In the genomic region with DNA sequence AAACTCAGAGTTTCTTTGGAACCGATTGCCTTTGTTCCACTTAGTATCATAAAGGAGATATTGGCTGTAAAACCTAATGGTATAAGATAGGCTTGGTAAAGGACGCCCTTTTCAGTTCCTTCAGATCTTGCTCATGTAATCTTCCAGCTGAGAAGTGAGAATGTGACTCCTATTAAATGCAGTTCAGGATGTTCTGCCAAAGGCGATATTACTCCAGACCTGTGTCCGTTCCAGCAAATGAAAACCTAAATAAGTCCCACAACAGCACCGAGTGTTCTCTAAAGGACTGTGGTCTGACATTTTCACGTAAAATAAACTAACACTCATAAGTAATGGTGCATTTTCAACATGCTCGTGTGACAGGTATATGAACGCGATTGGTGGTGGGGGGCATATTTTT, we compare ENCODE assay signal across 17 cellular contexts.
A peak's percentile ranks its signal among the peaks of the same experiment; 100 is the strongest.
DNase-seq lines count a peak whose midpoint lies in the region; ATAC-seq, FAIRE-seq and TF ChIP-seq lines count a peak whose summit lies in the region.
"Had no signal": no experiment of that assay in that cellular context is flagged by ENCODE, and none has a peak within 500 bp of the region (broad histone marks: within the 10 kb centered on the region; RNA-seq: fewer than 3 reads in every experiment).

No MANE protein-coding gene starts in this region.

- no peak overlapping the region for H3K4me2 ChIP-seq in hepatocyte
- H3K4me2 ChIP-seq: BLaER1 treated with 17β-estradiol and CSF1 and Interleukin-3, amounts not matched to agents 10 nM and 100 nM had no signal

- WGBS in hepatocyte (ENCODE audit: low lambda C conversion rate, missing lambda C conversion rate), result 73% methylated on average over 9 of the region's 9 CpGs
- 80 to 88% (median 85%) methylated on average over 9 of the region's 9 CpGs for WGBS in stomach, 5 donors
- WGBS in pancreas, 2 donors, result 87 to 90% methylated on average over 9 of the region's 9 CpGs

- H3K9me3 ChIP-seq in hepatocyte (ENCODE audit: low read depth) (no peaks in the 10 kb centered on the region), stomach (no peaks in the 10 kb centered on the region), pancreas (no peaks in the 10 kb centered on the region)
- H3K9me3 ChIP-seq: BLaER1 treated with 17β-estradiol and CSF1 and Interleukin-3, amounts not matched to agents 10 nM and 100 nM had no signal

- no peaks in the 10 kb centered on the region for H3K79me2 ChIP-seq in hepatocyte

- peak; percentile 85 for ATAC-seq in Right ventricle myocardium inferior
- ATAC-seq in HG02642 (IDR thresholded peaks at IDR 0.05; ENCODE audit: poor library complexity, unreplicated experiment), result no peak
- ATAC-seq in pancreas, result no peak
- ATAC-seq: HCT116 had no signal

- H3K27ac ChIP-seq in hepatocyte, result peak overlapping the region; percentile 2
- peak overlapping the region; percentile 24 to 64 (median 37) for H3K27ac ChIP-seq in stomach
- H3K27ac ChIP-seq in pancreas, result no peak overlapping the region
- H3K27ac ChIP-seq: 22Rv1; BLaER1 treated with 17β-estradiol and CSF1 and Interleukin-3, amounts not matched to agents 10 nM and 100 nM; HL-60 had no signal

- no peak for TF ChIP-seq EP300 in stomach (IDR thresholded peaks at IDR 0.05)

- H3K4me3 ChIP-seq in hepatocyte (no peak overlapping the region), stomach (no peak overlapping the region), pancreas (no peak overlapping the region)
- H3K4me3 ChIP-seq: BLaER1 treated with 17β-estradiol and CSF1 and Interleukin-3, amounts not matched to agents 10 nM and 100 nM had no signal

- H3K4me1 ChIP-seq in hepatocyte (ENCODE audit: insufficient read depth) (peaks cover 17% of the 10 kb centered on the region), stomach (peaks cover 0 to 9% (median 0%) of the 10 kb centered on the region in 4 donors), pancreas (no peaks in the 10 kb centered on the region)

- H2AFZ ChIP-seq in hepatocyte, result no peak overlapping the region

- no peak for TF ChIP-seq POLR2A in stomach (IDR thresholded peaks at IDR 0.05)
- TF ChIP-seq POLR2A in GM12891 (IDR thresholded peaks at IDR 0.05; ENCODE audit: low read depth, low read length), result no peak

- H4K20me1 ChIP-seq in hepatocyte (ENCODE audit: insufficient read depth, poor library complexity, severe bottlenecking), result no peaks in the 10 kb centered on the region
- H4K20me1 ChIP-seq: BLaER1 treated with 17β-estradiol and CSF1 and Interleukin-3, amounts not matched to agents 10 nM and 100 nM had no signal

- DNase-seq in Right ventricle myocardium inferior (ENCODE audit: missing footprints) (no peak), cardiac septum (ENCODE audit: low spot score) (no peak), hepatocyte (ENCODE audit: low spot score) (no peak), stomach (no peak), NCI-H2227 treated with DMSO at 0.1 percent for 48 hours (lab: John Stamatoyannopoulos, UW) (no peak), GM12891 (ENCODE audit: insufficient read length, low spot score) (no peak), pancreas (no peak)
- DNase-seq: NCI-H1436 treated with DMSO at 0.1 percent for 48 hours, NCI-H2081 treated with DMSO at 0.1 percent for 48 hours, NCI-H526 had no signal

- no peaks in the 10 kb centered on the region for H3K9me2 ChIP-seq in hepatocyte (replicated peaks; ENCODE audit: insufficient read depth)

- FAIRE-seq in GM12891 (lab: Jason Lieb, UNC) (no peak), pancreas (lab: Jason Lieb, UNC) (no peak)
- FAIRE-seq: GM18507, GM19239 had no signal

- H3K36me3 ChIP-seq in hepatocyte (replicated peaks; ENCODE audit: insufficient read depth, low read depth) (no peaks in the 10 kb centered on the region), stomach (no peaks in the 10 kb centered on the region), pancreas (no peaks in the 10 kb centered on the region)

- intact Hi-C loops in Right ventricle myocardium inferior (cut with DNase I), result loop anchor here (2.0 to 5.0 kb wide), 2 partner anchors 60 to 170 kb away; no protein-coding TSS in a partner anchor
- intact Hi-C loops in cardiac septum (cut with DNase I), result no loop called here
- intact Hi-C loops in stomach (cut with DNase I; ENCODE audit: low total_unique reads), result no loop called here
- intact Hi-C loops in pancreas (cut with DNase I), result no loop called here

- no peaks in the 10 kb centered on the region for H3K27me3 ChIP-seq in hepatocyte
- no peaks in the 10 kb centered on the region for H3K27me3 ChIP-seq in stomach
- no peaks in the 10 kb centered on the region for H3K27me3 ChIP-seq in pancreas
- H3K27me3 ChIP-seq: BLaER1 treated with 17β-estradiol and CSF1 and Interleukin-3, amounts not matched to agents 10 nM and 100 nM had no signal

- TF ChIP-seq CTCF in hepatocyte (IDR thresholded peaks at IDR 0.05; ENCODE audit: poor library complexity), result no peak
- TF ChIP-seq CTCF in stomach (IDR thresholded peaks at IDR 0.05), result no peak
- no peak for TF ChIP-seq CTCF in pancreas (IDR thresholded peaks at IDR 0.05)

TF ChIP-seq in GM12891, 5 proteins besides CTCF, POLR2A, EP300 and RAD21:
- no peak for TF ChIP-seq POU2F2 (IDR thresholded peaks at IDR 0.05; ENCODE audit: low read depth, low read length)
TF ChIP-seq in GM12891: peak in this region for 0.

Comparison
In these comparisons a context has a peak if more than half of its experiments do, and no peak if none do; other contexts are left out.
1. H3K27ac ChIP-seq: peak in hepatocyte (single experiment) and stomach (5 of 5); none in pancreas (0 of 4).